In the genomic region with DNA sequence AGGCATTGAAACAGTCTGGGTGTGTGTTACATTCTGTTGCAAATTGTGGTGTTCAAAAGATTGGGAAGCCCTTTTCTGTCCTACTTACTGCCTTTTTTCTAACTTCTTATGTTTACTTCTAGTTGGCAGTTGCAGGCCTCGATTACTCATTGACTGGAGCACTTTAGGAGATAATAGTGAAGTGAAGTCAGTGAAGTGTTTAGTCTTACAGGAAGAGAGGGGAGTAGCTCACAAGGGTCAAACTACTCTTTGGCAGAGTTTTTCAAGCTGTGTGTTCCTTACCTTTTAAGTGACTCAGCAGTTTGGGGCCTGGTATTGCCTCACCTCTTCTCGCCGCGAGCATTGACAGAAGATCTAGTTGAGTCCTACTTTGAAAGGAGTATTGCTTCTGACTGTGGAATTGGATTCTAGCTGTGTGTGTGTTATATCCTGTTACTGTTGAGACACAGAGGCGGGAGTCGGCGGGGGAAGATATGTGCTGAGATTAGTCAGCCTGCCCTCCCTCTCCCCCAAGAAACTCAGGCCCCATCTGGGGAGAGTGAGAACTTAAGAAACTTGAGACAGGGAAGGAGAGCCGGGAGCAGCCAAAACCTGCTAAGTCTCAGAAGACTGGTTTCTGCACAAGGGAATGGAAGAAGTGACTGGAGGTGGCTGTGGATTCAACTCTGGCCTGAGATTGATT, we compare ENCODE assay signal across 8 cellular contexts. TPM values are rescaled to one million over a fixed set of nuclear protein-coding genes. Genes with fewer than 3 reads are reported as not detected.
DNase-seq lines count a peak whose midpoint lies in the region; ATAC-seq, FAIRE-seq and TF ChIP-seq lines count a peak whose summit lies in the region.

No MANE protein-coding gene starts in this region.

- no peak overlapping the region for H3K4me3 Mint-ChIP-seq in glutamatergic neuron (ENCODE audit: unreplicated experiment)

- TF ChIP-seq CTCF in RWPE2 (IDR thresholded peaks at IDR 0.05; ENCODE audit: poor library complexity, severe bottlenecking) (no peak), bronchial epithelial cell (IDR thresholded peaks at IDR 0.05; ENCODE audit: insufficient read depth, low read length, severe bottlenecking) (no peak), left lung (IDR thresholded peaks at IDR 0.05) (no peak), glutamatergic neuron (IDR thresholded peaks at IDR 0.05; ENCODE audit: partially characterized antibody, unreplicated experiment) (no peak)

- no peaks in the 10 kb centered on the region for H3K9me3 Mint-ChIP-seq in glutamatergic neuron (ENCODE audit: unreplicated experiment)

- H3K4me1 ChIP-seq in ACC112 (ENCODE audit: control insufficient read depth, insufficient read depth, low read length, unreplicated experiment) (peaks cover 41% of the 10 kb centered on the region), RWPE2 (ENCODE audit: insufficient read depth, poor library complexity, severe bottlenecking) (peaks cover 37% of the 10 kb centered on the region), left lung (peaks cover 13 to 37% of the 10 kb centered on the region in 2 donors)

- H3K36me3 ChIP-seq in ACC112 (ENCODE audit: insufficient read depth, low read length), result 0 out of 2 replicates have a peak, but pooled peaks cover 3% of the 10 kb centered on the region
- H3K36me3 ChIP-seq in RWPE2 (ENCODE audit: low read depth), result peaks cover 4% of the 10 kb centered on the region
- peaks cover under 1% of the 10 kb centered on the region for H3K36me3 ChIP-seq in bronchial epithelial cell (ENCODE audit: control insufficient read depth, insufficient read depth, low read length)
- peaks cover 0 to 3% of the 10 kb centered on the region in 2 donors for H3K36me3 ChIP-seq in left lung

- FAIRE-seq in bronchial epithelial cell (lab: Jason Lieb, UNC), result peak; percentile 62

- no peak overlapping the region for H3K27ac Mint-ChIP-seq in glutamatergic neuron (ENCODE audit: unreplicated experiment)

- no peaks in the 10 kb centered on the region for H3K27me3 Mint-ChIP-seq in glutamatergic neuron (ENCODE audit: unreplicated experiment)

- no peak overlapping the region for H2AFZ ChIP-seq in ACC112 (ENCODE audit: low read length, unreplicated experiment)

- H3K36me3 Mint-ChIP-seq in glutamatergic neuron (ENCODE audit: unreplicated experiment), result no peaks in the 10 kb centered on the region

- H3K4me1 Mint-ChIP-seq in glutamatergic neuron (ENCODE audit: low read depth, unreplicated experiment), result peaks cover 35% of the 10 kb centered on the region

- H3K4me3 ChIP-seq in ACC112 (ENCODE audit: low read depth, low read length) (peak overlapping the region; percentile 67), RWPE2 (ENCODE audit: severe bottlenecking) (no peak overlapping the region), bronchial epithelial cell (ENCODE audit: low read depth, low read length) (peak overlapping the region; percentile 21), left lung (peak overlapping the region in 1 of 2 donors; percentile 27)

- intact Hi-C loops in left lung (cut with DNase I), result no loop called here

- ATAC-seq in GM18868 (IDR thresholded peaks at IDR 0.05; ENCODE audit: unreplicated experiment), result peak; percentile 75
- peak; percentile 77 for ATAC-seq in HG03175 (IDR thresholded peaks at IDR 0.05; ENCODE audit: unreplicated experiment)
- peak; percentile 96 for ATAC-seq in RWPE2 (ENCODE audit: low read depth)
- peak; percentile 83 for ATAC-seq in left lung

- H3K27me3 ChIP-seq in ACC112 (ENCODE audit: insufficient read depth, low read length) (no peaks in the 10 kb centered on the region), RWPE2 (ENCODE audit: insufficient read depth, poor library complexity, severe bottlenecking) (no peaks in the 10 kb centered on the region), bronchial epithelial cell (ENCODE audit: control insufficient read depth, insufficient read depth, low read length) (no peaks in the 10 kb centered on the region), left lung (no peaks in the 10 kb centered on the region)

- H3K27ac ChIP-seq in ACC112 (ENCODE audit: low read depth, low read length) (peak overlapping the region; percentile 87), RWPE2 (ENCODE audit: poor library complexity, severe bottlenecking) (peak overlapping the region; percentile 86), left lung (peak overlapping the region; percentile 77 to 86)

- peaks cover 56% of the 10 kb centered on the region for H3K79me2 ChIP-seq in ACC112 (ENCODE audit: control insufficient read depth, insufficient read depth, low read length, unreplicated experiment)

- DNase-seq in RWPE2 (ENCODE audit: low spot score) (peak; percentile 93), bronchial epithelial cell (ENCODE audit: low read depth) (peak; percentile 99), left lung (peak in 1 of 2 donors; percentile 75), glutamatergic neuron (no peak)
- DNase-seq in stimulated activated CD4-positive, alpha-beta T cell treated with anti-CD3 and anti-CD28 coated beads, TNF-alpha, amount 100 ng/mL, for 24 hours (ENCODE audit: low read depth in 3 of 3), result peak in 2 of 3 experiments; percentile 18 to 45

- H3K9me3 ChIP-seq in RWPE2 (ENCODE audit: severe bottlenecking) (no peaks in the 10 kb centered on the region), left lung (no peaks in the 10 kb centered on the region)

RNA-seq across cellular contexts. Expression of a gene that starts 19.3 kb away (rescaled TPM):
- total RNA-seq in bronchial epithelial cell (31.6 and 75.1 TPM in 2 replicates), left lung (100 to 1,000 TPM in 1 of 2 donors, 10 to 100 TPM in 1; 79.3 to 116 TPM), glutamatergic neuron (ENCODE audit: unreplicated experiment) (73.8 TPM)

RNA-seq across cellular contexts. Expression of a gene that starts 30.5 kb away (rescaled TPM):
- total RNA-seq in bronchial epithelial cell, result 39.4 and 44.5 TPM in 2 replicates
- total RNA-seq in left lung, result 10 to 100 TPM; 32.7 to 33.9 TPM
- 90.2 TPM for total RNA-seq in glutamatergic neuron (ENCODE audit: unreplicated experiment)
